8 cellular contexts compared by ENCODE assay signal in the genomic region with DNA sequence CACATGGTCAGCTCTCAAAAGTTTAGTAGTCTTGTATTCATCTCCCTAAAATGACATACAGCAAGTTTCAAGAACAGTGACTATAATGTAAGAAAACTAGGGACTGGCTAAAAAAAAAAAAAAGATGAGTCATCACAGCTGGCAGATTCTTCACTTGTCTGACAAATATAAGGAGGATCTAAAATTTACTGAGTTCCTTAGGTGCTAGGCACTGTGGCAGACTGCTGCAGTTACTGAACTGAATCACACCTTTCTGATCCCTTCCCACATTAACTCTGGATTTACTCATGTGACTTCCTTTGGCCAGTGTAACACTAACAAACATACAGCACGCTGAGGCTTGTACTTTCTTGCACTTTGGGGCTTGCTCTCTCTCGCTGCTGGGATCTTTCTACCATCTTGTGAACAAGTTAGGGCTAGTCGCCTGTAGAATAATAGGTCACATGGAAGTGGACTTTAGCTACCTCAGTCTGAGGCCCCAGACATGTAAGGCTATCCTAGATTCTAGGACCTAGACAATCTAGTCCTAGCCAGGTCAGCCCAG. TPM values are rescaled to one million over a fixed set of nuclear protein-coding genes. Genes with fewer than 3 reads are reported as not detected.
DNase-seq lines count a peak whose midpoint lies in the region; ATAC-seq and TF ChIP-seq lines count a peak whose summit lies in the region.

No MANE protein-coding gene starts in this region.

- intact Hi-C loops in PC-9 (cut with micrococcal nuclease; ENCODE audit: unreplicated experiment), result no loop called here
- intact Hi-C loops in posterior vena cava (cut with DNase I), result no loop called here

- no peaks in the 10 kb centered on the region for H3K9me3 ChIP-seq in PC-9 (ENCODE audit: insufficient read depth, low read depth)
- no peaks in the 10 kb centered on the region for H3K9me3 ChIP-seq in neutrophil

- no TSS peak for BruUV-seq in PC-9 (replicated peaks; lab: Mats Ljungman, UMichigan)

- H3F3A ChIP-seq in PC-9 (ENCODE audit: insufficient read depth, low read depth), result no peaks in the 10 kb centered on the region

- no peak for ATAC-seq in HG02678 (IDR thresholded peaks at IDR 0.05; ENCODE audit: unreplicated experiment)

- H3K27me3 ChIP-seq in PC-9 (ENCODE audit: insufficient read depth, low read depth) (no peaks in the 10 kb centered on the region), neutrophil (no peaks in the 10 kb centered on the region)

- POLR2A ChIA-PET in PC-9 (lab: Charles Lee; ENCODE audit: unreplicated experiment), result interaction anchor here (0.6 kb wide), 2 partner anchors 10 to 609 kb away, joined by 4 to 9 read pairs; no protein-coding TSS in a partner anchor

- H3K4me3 ChIP-seq in PC-9 (no peak overlapping the region), neutrophil (ENCODE audit: low read depth in 1 of 2, low read length in 1 of 2) (no peak overlapping the region), coronary artery (no peak overlapping the region)

- peak overlapping the region; percentile 54 for H3K27ac ChIP-seq in PC-9
- peak overlapping the region; percentile 86 for H3K27ac ChIP-seq in neutrophil
- no peak overlapping the region for H3K27ac ChIP-seq in coronary artery

- H4K20me1 ChIP-seq in PC-9 (ENCODE audit: insufficient read depth), result no peaks in the 10 kb centered on the region

- DNase-seq in stimulated activated naive CD4-positive, alpha-beta T cell treated with Interleukin-2 at 50 U/mL for 16 hours (lab: John Stamatoyannopoulos, UW), result peak; percentile 3
- no peak for DNase-seq in stimulated activated naive CD4-positive, alpha-beta T cell (lab: John Stamatoyannopoulos, UW)
- DNase-seq in PC-9, result peak in 1 of 2 experiments; percentile 1
- DNase-seq in dermis microvascular lymphatic vessel endothelial cell (ENCODE audit: low read depth in 2 of 2), result peak; percentile 24 to 66
- no peak for DNase-seq in posterior vena cava (ENCODE audit: low spot score)
- DNase-seq in coronary artery (ENCODE audit: low spot score), result no peak

- CTCF ChIA-PET in PC-9 (lab: Charles Lee), result no interaction called here

- H3K36me3 ChIP-seq in PC-9 (ENCODE audit: low read depth), result no peaks in the 10 kb centered on the region
- no peaks in the 10 kb centered on the region for H3K36me3 ChIP-seq in neutrophil

- H3K4me1 ChIP-seq in PC-9 (replicated peaks; ENCODE audit: insufficient read depth) (peaks cover 10% of the 10 kb centered on the region), neutrophil (ENCODE audit: control insufficient read depth in 1 of 2, insufficient read depth in 1 of 2, low read depth in 1 of 2, low read length in 1 of 2) (peaks cover 56 to 62% of the 10 kb centered on the region in 2 experiments)

- H3K9me2 ChIP-seq in PC-9 (ENCODE audit: insufficient read depth), result no peaks in the 10 kb centered on the region

- TF ChIP-seq CTCF in PC-9 (conservative IDR thresholded peaks at IDR 0.05), result no peak
- no peak for TF ChIP-seq CTCF in neutrophil (IDR thresholded peaks at IDR 0.05)
- TF ChIP-seq CTCF in coronary artery (IDR thresholded peaks at IDR 0.05), result no peak

- H2AFZ ChIP-seq in PC-9, result no peak overlapping the region

- no peaks in the 10 kb centered on the region for H3K79me2 ChIP-seq in PC-9 (ENCODE audit: low read depth)

- no peak overlapping the region for H3K4me2 ChIP-seq in PC-9

RNA-seq across cellular contexts. Expression of a gene that starts 32.1 kb away (rescaled TPM):
- 14.3 and 17.3 TPM in 2 replicates for total RNA-seq in PC-9 (2021)
- total RNA-seq in dermis microvascular lymphatic vessel endothelial cell, result 37.1 and 38.1 TPM in 2 replicates
- total RNA-seq in posterior vena cava, result 10 to 100 TPM; 17.3 to 31.6 TPM

Comparison
In these comparisons a context has a peak if more than half of its experiments do, and no peak if none do; other contexts are left out.
1. DNase-seq: peak in stimulated activated naive CD4-positive, alpha-beta T cell treated with Interleukin-2 at 50 U/mL for 16 hours (single experiment) and dermis microvascular lymphatic vessel endothelial cell (2 of 2); none in stimulated activated naive CD4-positive, alpha-beta T cell (0 of 6), posterior vena cava (single experiment) and coronary artery (single experiment).
2. H3K27ac ChIP-seq: peak in PC-9 (single experiment) and neutrophil (single experiment); none in coronary artery (0 of 2).